30 cellular contexts compared by ENCODE assay signal in genomic region chr7:118855290-118855689, GRCh38.
DNase-seq lines count a peak whose midpoint lies in the region; ATAC-seq, FAIRE-seq and TF ChIP-seq lines count a peak whose summit lies in the region.
"Had no signal": no experiment of that assay in that cellular context is flagged by ENCODE, and none has a peak within 500 bp of the region (broad histone marks: within the 10 kb centered on the region; RNA-seq: fewer than 3 reads in every experiment).

No MANE protein-coding gene starts in this region.

- no peak overlapping the region for H2AK5ac ChIP-seq in mesendoderm (ENCODE audit: low read length)

- H3K23ac ChIP-seq in mesendoderm (ENCODE audit: low read length) = no peak overlapping the region

- peaks cover 2 to 12% (median 4%) of the 10 kb centered on the region in 3 donors for H3K9me3 Mint-ChIP-seq in T-cell

- no peaks in the 10 kb centered on the region for H3K9me2 ChIP-seq in PC-9 (ENCODE audit: insufficient read depth)

- H3K4me2 ChIP-seq in PC-9 (no peak overlapping the region), mesendoderm (ENCODE audit: low read length) (no peak overlapping the region)
- H3K4me2 ChIP-seq: KMS-11 had no signal

- H3K4ac ChIP-seq in mesendoderm (ENCODE audit: low read depth, low read length) = no peak overlapping the region

- no peak overlapping the region for H3K9ac ChIP-seq in mesendoderm (ENCODE audit: low read length)
- H3K9ac ChIP-seq: KMS-11 had no signal

- H3K36me3 Mint-ChIP-seq in T-cell = no peaks in the 10 kb centered on the region
- H3K36me3 Mint-ChIP-seq: activated naive CD4-positive, alpha-beta T cell treated with anti-CD3 and anti-CD28 coated beads, Interleukin-2, amount 10 ng/mL, durations not matched to agents 7 days and 5 days; naive B cell; stimulated activated effector memory CD8-positive, alpha-beta T cell treated with anti-CD3 and anti-CD28 coated beads, Interleukin-12 subunit alpha, Interleukin-12 subunit beta, amount 100 ng/mL, for 72 hours had no signal

- CTCF ChIA-PET in PC-9 (lab: Charles Lee) = no interaction called here
- CTCF ChIA-PET in T-cell (lab: Charles Lee) = no interaction called here

- H2BK120ac ChIP-seq in mesendoderm (ENCODE audit: low read depth, low read length) = peak overlapping the region; percentile 7

- H3K4me3 ChIP-seq in PC-9 (no peak overlapping the region), mesendoderm (ENCODE audit: low read length) (no peak overlapping the region)
- H3K4me3 ChIP-seq: heart right ventricle, SJCRH30 had no signal

- no TSS peak for BruUV-seq in PC-9 (replicated peaks; lab: Mats Ljungman, UMichigan)

- ATAC-seq in T-cell (replicated peaks in 1 of 4) = no peak
- ATAC-seq: activated T-cell treated with anti-CD3 and anti-CD28 coated beads, Interleukin-2, amount 50 U/mL, for 72 hours; left lobe of liver; Panc1; stimulated activated effector memory CD8-positive, alpha-beta T cell treated with anti-CD3 and anti-CD28 coated beads, Interleukin-12 subunit alpha, Interleukin-12 subunit beta, amount 100 ng/mL, for 72 hours; T-helper 17 cell had no signal

- H3K4me1 ChIP-seq in PC-9 (replicated peaks; ENCODE audit: insufficient read depth) (no peaks in the 10 kb centered on the region), mesendoderm (ENCODE audit: control insufficient read depth, low read depth, low read length) (no peaks in the 10 kb centered on the region)
- H3K4me1 ChIP-seq: heart right ventricle, SJCRH30 had no signal

- WGBS in mesendoderm (ENCODE audit: extremely low coverage, insufficient coverage, low lambda C conversion rate) = no CpG with 5 or more reads among the region's 3 CpGs

- no peaks in the 10 kb centered on the region for H3K4me1 Mint-ChIP-seq in T-cell
- H3K4me1 Mint-ChIP-seq: activated naive CD4-positive, alpha-beta T cell treated with anti-CD3 and anti-CD28 coated beads, Interleukin-2, amount 10 ng/mL, durations not matched to agents 7 days and 5 days; CD8-positive, alpha-beta memory T cell; naive B cell; stimulated activated effector memory CD8-positive, alpha-beta T cell treated with anti-CD3 and anti-CD28 coated beads, Interleukin-12 subunit alpha, Interleukin-12 subunit beta, amount 100 ng/mL, for 72 hours; T-helper 17 cell had no signal

- H4K8ac ChIP-seq in mesendoderm (ENCODE audit: low read depth, low read length) = no peak overlapping the region

- no peaks in the 10 kb centered on the region for H3K27me3 Mint-ChIP-seq in T-cell
- H3K27me3 Mint-ChIP-seq: activated naive CD4-positive, alpha-beta T cell treated with anti-CD3 and anti-CD28 coated beads, Interleukin-2, amount 10 ng/mL, durations not matched to agents 7 days and 5 days; CD8-positive, alpha-beta memory T cell; naive B cell; T-helper 17 cell had no signal

- no peak overlapping the region for H2BK5ac ChIP-seq in mesendoderm (ENCODE audit: low read length)

- no peaks in the 10 kb centered on the region for H4K20me1 ChIP-seq in PC-9 (ENCODE audit: insufficient read depth)

- no peak overlapping the region for H3K18ac ChIP-seq in mesendoderm (ENCODE audit: low read length)

- no peak overlapping the region for H4K5ac ChIP-seq in mesendoderm (ENCODE audit: low read length)

- H3K4me3 Mint-ChIP-seq in T-cell = no peak overlapping the region
- H3K4me3 Mint-ChIP-seq: activated naive CD4-positive, alpha-beta T cell treated with anti-CD3 and anti-CD28 coated beads, Interleukin-2, amount 10 ng/mL, durations not matched to agents 7 days and 5 days; activated T-cell treated with anti-CD3 and anti-CD28 coated beads, Interleukin-2, amount 50 U/mL, for 72 hours; CD8-positive, alpha-beta memory T cell; naive B cell; stimulated activated effector memory CD8-positive, alpha-beta T cell treated with anti-CD3 and anti-CD28 coated beads, Interleukin-12 subunit alpha, Interleukin-12 subunit beta, amount 100 ng/mL, for 72 hours; T-helper 17 cell had no signal

- no peak overlapping the region for H3K56ac ChIP-seq in mesendoderm (ENCODE audit: low read length)

- H3K36me3 ChIP-seq in PC-9 (ENCODE audit: low read depth) = no peaks in the 10 kb centered on the region
- H3K36me3 ChIP-seq in mesendoderm (ENCODE audit: control insufficient read depth, insufficient read depth, low read length) = no peaks in the 10 kb centered on the region
- H3K36me3 ChIP-seq: heart right ventricle, SJCRH30 had no signal

- TF ChIP-seq CTCF in PC-9 (conservative IDR thresholded peaks at IDR 0.05) = no peak
- no peak for TF ChIP-seq CTCF in D721Med (IDR thresholded peaks at IDR 0.05; ENCODE audit: insufficient read depth, missing control alignments)

- no peaks in the 10 kb centered on the region for H3K9me3 ChIP-seq in PC-9 (ENCODE audit: insufficient read depth, low read depth)
- H3K9me3 ChIP-seq: SJCRH30 had no signal

- H3K79me2 ChIP-seq in PC-9 (ENCODE audit: low read depth) (no peaks in the 10 kb centered on the region), mesendoderm (ENCODE audit: control insufficient read depth, insufficient read depth, low read length) (no peaks in the 10 kb centered on the region)

- DNase-seq in DMS153 (lab: John Stamatoyannopoulos, UW) (peak; percentile 55), DMS153 treated with DMSO at 0.1 percent for 48 hours (lab: John Stamatoyannopoulos, UW; ENCODE audit: unreplicated experiment) (no peak), NCI-H2081 (lab: John Stamatoyannopoulos, UW) (peak; percentile 61 to 90), PC-9 (no peak), mesendoderm (peak; percentile 12), T-cell (no peak), inferior parietal cortex (ENCODE audit: extremely low spot score) (no peak), D721Med (ENCODE audit: insufficient read length, low spot score) (no peak)
- DNase-seq: 8988T; activated CD4-positive, alpha-beta T cell treated with anti-CD3 and anti-CD28 coated beads for 4 hours; activated naive CD4-positive, alpha-beta T cell treated with anti-CD3 and anti-CD28 coated beads, Interleukin-2, amount 10 ng/mL, durations not matched to agents 7 days and 5 days; activated T-cell treated with anti-CD3 and anti-CD28 coated beads, Interleukin-2, amount 50 U/mL, for 72 hours; amniotic stem cell; CD8-positive, alpha-beta memory T cell; DND-41; heart right ventricle; MV-4-11; naive B cell; NCI-H2171 treated with DMSO at 0.1 percent for 48 hours; NK-92 treated with Interleukin-12 subunit alpha and Interleukin-12 subunit beta, amount 100 ng/mL, for 24 hours; SJCRH30; small intestine; stimulated activated CD4-positive, alpha-beta T cell treated with anti-CD3 and anti-CD28 coated beads, Interleukin-2, amount 100 ng/mL, for 24 hours; substantia nigra; T-helper 17 cell had no signal

- no peaks in the 10 kb centered on the region for H3K27me3 ChIP-seq in PC-9 (ENCODE audit: insufficient read depth, low read depth)
- H3K27me3 ChIP-seq in mesendoderm (ENCODE audit: insufficient read depth, low read length, poor library complexity) = no peaks in the 10 kb centered on the region
- H3K27me3 ChIP-seq: heart right ventricle, SJCRH30 had no signal

- H3K27ac ChIP-seq in PC-9 (no peak overlapping the region), mesendoderm (ENCODE audit: low read depth, low read length) (no peak overlapping the region)
- H3K27ac ChIP-seq: heart right ventricle, KMS-11, SJCRH30 had no signal

- no peaks in the 10 kb centered on the region for H3F3A ChIP-seq in PC-9 (ENCODE audit: insufficient read depth, low read depth)

- H2BK15ac ChIP-seq in mesendoderm (replicated peaks; ENCODE audit: low read depth) = no peak overlapping the region

- no peaks in the 10 kb centered on the region for H3K79me1 ChIP-seq in mesendoderm (ENCODE audit: low read length)

- FAIRE-seq in D721Med (lab: Jason Lieb, UNC) = no peak
- FAIRE-seq: H54, small intestine had no signal

- 0 out of 2 replicates have a peak overlapping the region, but pooled peaks have one; percentile 13 for H2AFZ ChIP-seq in PC-9

- POLR2A ChIA-PET in PC-9 (lab: Charles Lee; ENCODE audit: unreplicated experiment) (no interaction called here), T-cell (lab: Charles Lee) (no interaction called here)

- intact Hi-C loops in PC-9 (cut with micrococcal nuclease; ENCODE audit: unreplicated experiment) = no loop called here

- H3K27ac Mint-ChIP-seq in T-cell = no peak overlapping the region
- H3K27ac Mint-ChIP-seq: activated naive CD4-positive, alpha-beta T cell treated with anti-CD3 and anti-CD28 coated beads, Interleukin-2, amount 10 ng/mL, durations not matched to agents 7 days and 5 days; activated T-cell treated with anti-CD3 and anti-CD28 coated beads, Interleukin-2, amount 50 U/mL, for 72 hours; CD8-positive, alpha-beta memory T cell; naive B cell; stimulated activated effector memory CD8-positive, alpha-beta T cell treated with anti-CD3 and anti-CD28 coated beads, Interleukin-12 subunit alpha, Interleukin-12 subunit beta, amount 100 ng/mL, for 72 hours; T-helper 17 cell had no signal

Comparison
In these comparisons a context has a peak if more than half of its experiments do, and no peak if none do; other contexts are left out.
1. DNase-seq: peak in DMS153 (single experiment), NCI-H2081 (2 of 2) and mesendoderm (single experiment); none in DMS153 treated with DMSO at 0.1 percent for 48 hours (single experiment), PC-9 (0 of 2), T-cell (0 of 34), inferior parietal cortex (single experiment) and D721Med (single experiment).